In the genomic region with DNA sequence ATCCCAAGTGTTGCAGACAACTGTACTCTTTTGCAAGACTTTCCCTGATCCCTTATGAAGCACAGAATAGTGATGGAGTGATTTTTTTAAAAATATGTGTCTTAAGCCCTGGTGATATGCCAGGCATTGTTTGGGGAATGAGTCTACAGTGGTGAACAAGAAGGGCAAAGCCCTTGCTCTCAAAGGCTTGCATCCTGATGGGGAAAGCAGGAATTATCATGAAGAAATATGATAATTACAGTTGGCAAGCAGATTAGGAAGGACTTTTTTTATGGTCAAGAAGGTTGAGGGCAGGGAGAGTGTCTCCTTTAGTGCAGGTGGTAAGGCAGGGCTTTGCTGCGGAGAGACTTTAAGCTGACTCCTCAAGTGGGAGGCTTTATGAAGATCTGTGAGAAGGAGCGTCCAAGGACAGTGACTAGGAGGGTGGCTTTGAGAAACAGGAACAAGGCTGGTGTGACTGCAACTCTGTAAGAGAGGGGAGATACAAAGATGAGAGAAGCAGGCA, we compare ENCODE assay signal across 18 cellular contexts.
DNase-seq lines count a peak whose midpoint lies in the region; ATAC-seq, FAIRE-seq and TF ChIP-seq lines count a peak whose summit lies in the region.
"Had no signal": no experiment of that assay in that cellular context is flagged by ENCODE, and none has a peak within 500 bp of the region (broad histone marks: within the 10 kb centered on the region; RNA-seq: fewer than 3 reads in every experiment).

No MANE protein-coding gene starts in this region.

- no peak for FAIRE-seq in HepG2 (lab: Jason Lieb, UNC)
- FAIRE-seq: frontal cortex, small intestine had no signal

- no peaks in the 10 kb centered on the region for H3F3A ChIP-seq in PC-3 (ENCODE audit: low read length, unreplicated experiment)

- ATAC-seq in HepG2: no peak
- ATAC-seq in PC-3: peak; percentile 64
- ATAC-seq in HG03520 (IDR thresholded peaks at IDR 0.05; ENCODE audit: unreplicated experiment): no peak
- ATAC-seq: stimulated activated naive CD8-positive, alpha-beta T cell treated with anti-CD3 and anti-CD28 coated beads, Interleukin-15, amount 100 ng/mL, for 72 hours had no signal

- no peak for TF ChIP-seq CTCF in liver (IDR thresholded peaks at IDR 0.05; ENCODE audit: low read depth, low read length, missing input control)
- no peak for TF ChIP-seq CTCF in HepG2 (CRISPR knock-in tag; IDR thresholded peaks at IDR 0.05)
- no peak for TF ChIP-seq CTCF in PC-3 (conservative IDR thresholded peaks at IDR 0.05; ENCODE audit: low read depth, low read length)
- no peak for TF ChIP-seq CTCF in fibroblast of pulmonary artery (IDR thresholded peaks at IDR 0.05; ENCODE audit: low read length, missing control alignments)
- TF ChIP-seq CTCF in MCF 10A (IDR thresholded peaks at IDR 0.05; ENCODE audit: unreplicated experiment): no peak
- TF ChIP-seq CTCF in ovary (IDR thresholded peaks at IDR 0.05): no peak

- H3K9ac ChIP-seq in liver (ENCODE audit: low read depth in 1 of 2, low read length in 2 of 2) (no peak overlapping the region), HepG2 (ENCODE audit: insufficient read depth, low read depth, low read length) (no peak overlapping the region), PC-3 (ENCODE audit: low read length) (no peak overlapping the region)

- peaks cover 0 to 12% (median 3%) of the 10 kb centered on the region in 4 donors for H3K36me3 ChIP-seq in liver (ENCODE audit: control insufficient read depth in 4 of 4, insufficient read depth in 3 of 4, low read depth in 1 of 4, low read length in 3 of 4)
- H3K36me3 ChIP-seq in HepG2 (replicated peaks in 1 of 2; ENCODE audit: control insufficient read depth in 1 of 2, insufficient read depth in 2 of 2, low read length in 2 of 2): peaks cover 0 to 4% of the 10 kb centered on the region in 2 experiments; a peak in 2 of 5 replicates
- no peaks in the 10 kb centered on the region for H3K36me3 ChIP-seq in PC-3 (ENCODE audit: low read depth, low read length)
- H3K36me3 ChIP-seq in ovary: no peaks in the 10 kb centered on the region

- H3K4me3 ChIP-seq in liver (ENCODE audit: low read depth in 1 of 3, low read length in 3 of 3): no peak overlapping the region
- H3K4me3 ChIP-seq in HepG2 (replicated peaks in 1 of 3; ENCODE audit: insufficient read depth in 1 of 3, low read depth in 2 of 3, low read length in 3 of 3): no peak overlapping the region
- H3K4me3 ChIP-seq in PC-3 (ENCODE audit: low read length): no peak overlapping the region
- no peak overlapping the region for H3K4me3 ChIP-seq in fibroblast of pulmonary artery (replicated peaks; ENCODE audit: low read depth, low read length)
- H3K4me3 ChIP-seq in ovary: no peak overlapping the region
- H3K4me3 ChIP-seq: PC-9 had no signal

- no peaks in the 10 kb centered on the region for H3K27me3 Mint-ChIP-seq in MCF 10A (ENCODE audit: insufficient read depth, unreplicated experiment)
- H3K27me3 Mint-ChIP-seq: activated B cell treated with CpG ODN at 0.5 μM for 24 hours; dendritic cell treated with granulocyte-macrophage colony-stimulating factor and Interleukin-4, amounts not matched to agents 40 ng/mL and 50 ng/mL, for 4 days; stimulated activated naive CD8-positive, alpha-beta T cell treated with anti-CD3 and anti-CD28 coated beads, Interleukin-15, amount 100 ng/mL, for 72 hours had no signal

- in situ Hi-C loops in HepG2 (cut with HindIII; ENCODE audit: extremely low pct_ligation_motif_present, low pct_unique_long_range_greater_than_20kb): no loop called here

- H3K4me3 Mint-ChIP-seq in MCF 10A (ENCODE audit: unreplicated experiment): no peak overlapping the region
- H3K4me3 Mint-ChIP-seq: activated B cell treated with CpG ODN at 0.5 μM for 24 hours; dendritic cell treated with granulocyte-macrophage colony-stimulating factor and Interleukin-4, amounts not matched to agents 40 ng/mL and 50 ng/mL, for 4 days; stimulated activated naive CD8-positive, alpha-beta T cell treated with anti-CD3 and anti-CD28 coated beads, Interleukin-15, amount 100 ng/mL, for 72 hours had no signal

- H3K27ac ChIP-seq in liver (ENCODE audit: low read depth in 1 of 2, low read length in 2 of 2): no peak overlapping the region
- no peak overlapping the region for H3K27ac ChIP-seq in HepG2 (ENCODE audit: extremely low read length, insufficient read depth, low read length)
- H3K27ac ChIP-seq in PC-3 (ENCODE audit: low read length): no peak overlapping the region
- no peak overlapping the region for H3K27ac ChIP-seq in ovary
- H3K27ac ChIP-seq: PC-9 had no signal

- H3K9me2 ChIP-seq in PC-3 (replicated peaks; ENCODE audit: low read length): no peaks in the 10 kb centered on the region

- no peaks in the 10 kb centered on the region for H4K20me1 ChIP-seq in HepG2 (ENCODE audit: insufficient read depth, low read length)
- no peaks in the 10 kb centered on the region for H4K20me1 ChIP-seq in PC-3 (ENCODE audit: low read length)

- intact Hi-C loops in HepG2 (cut with micrococcal nuclease; ENCODE audit: unreplicated experiment): no loop called here
- intact Hi-C loops in PC-3 (cut with micrococcal nuclease): loop anchor here (5.0 kb wide), 1 partner anchor 101 kb away; a partner anchor contains a TSS
- intact Hi-C loops in MCF 10A (cut with micrococcal nuclease): no loop called here
- intact Hi-C loops in ovary (cut with DNase I): no loop called here

- H3K9me3 ChIP-seq in liver (ENCODE audit: control insufficient read depth in 4 of 4, low read length in 3 of 4): no peaks in the 10 kb centered on the region
- no peaks in the 10 kb centered on the region for H3K9me3 ChIP-seq in HepG2 (ENCODE audit: low read length)
- no peaks in the 10 kb centered on the region for H3K9me3 ChIP-seq in PC-3 (ENCODE audit: low read length)
- H3K9me3 ChIP-seq in ovary: no peaks in the 10 kb centered on the region

- no peaks in the 10 kb centered on the region for H3K27me3 ChIP-seq in liver (ENCODE audit: control insufficient read depth in 4 of 4, insufficient read depth in 4 of 4, low read length in 3 of 4)
- no peaks in the 10 kb centered on the region for H3K27me3 ChIP-seq in HepG2 (ENCODE audit: control insufficient read depth in 1 of 2, insufficient read depth in 2 of 2, low read length in 2 of 2)
- H3K27me3 ChIP-seq in PC-3 (ENCODE audit: low read length): no peaks in the 10 kb centered on the region
- H3K27me3 ChIP-seq in ovary: no peaks in the 10 kb centered on the region

- no peak for TF ChIP-seq POLR2A in HepG2 (IDR thresholded peaks at IDR 0.05; ENCODE audit: insufficient read depth in 1 of 2, low read depth in 2 of 2, low read length in 2 of 2)
- no peak for TF ChIP-seq POLR2A in ovary (IDR thresholded peaks at IDR 0.05)

- H3K4me2 ChIP-seq in HepG2 (ENCODE audit: low read depth, low read length) (no peak overlapping the region), PC-3 (ENCODE audit: low read length) (no peak overlapping the region)
- H3K4me2 ChIP-seq: PC-9 had no signal

- DNase-seq in HepG2 (ENCODE audit: low spot score) (no peak), PC-3 (no peak), fibroblast of pulmonary artery (ENCODE audit: low read depth) (peak; percentile 84), kidney tubule cell (ENCODE audit: low spot score) (no peak), MCF 10A (ENCODE audit: unreplicated experiment) (no peak), ovary (no peak)
- DNase-seq: activated B cell treated with CpG ODN at 0.5 μM for 24 hours; EL; mesendoderm; NCI-H1930; NCI-H524 treated with DMSO at 0.1 percent for 48 hours; PC-9; small intestine; stimulated activated naive CD8-positive, alpha-beta T cell treated with anti-CD3 and anti-CD28 coated beads, Interleukin-15, amount 100 ng/mL, for 72 hours had no signal

- no peaks in the 10 kb centered on the region for H3K4me1 ChIP-seq in liver (ENCODE audit: control insufficient read depth in 4 of 4, insufficient read depth in 4 of 4, low read length in 3 of 4)
- H3K4me1 ChIP-seq in HepG2 (ENCODE audit: insufficient read depth, low read length): no peaks in the 10 kb centered on the region
- no peaks in the 10 kb centered on the region for H3K4me1 ChIP-seq in PC-3 (ENCODE audit: insufficient read depth, low read length)
- H3K4me1 ChIP-seq in ovary (ENCODE audit: insufficient read depth): no peaks in the 10 kb centered on the region

- no peak for TF ChIP-seq RAD21 in liver (IDR thresholded peaks at IDR 0.05)
- no peak for TF ChIP-seq RAD21 in HepG2 (CRISPR knock-in tag; IDR thresholded peaks at IDR 0.05)

- TF ChIP-seq EP300 in HepG2 (IDR thresholded peaks at IDR 0.05; ENCODE audit: low read depth in 2 of 2, low read length in 2 of 2) (no peak), HepG2 (CRISPR knock-in tag; IDR thresholded peaks at IDR 0.05; ENCODE audit: borderline replicate concordance) (no peak), ovary (IDR thresholded peaks at IDR 0.05) (no peak)

- POLR2A ChIA-PET in HepG2 (lab: Yijun Ruan, JAX) (no interaction called here), PC-3 (lab: Charles Lee; ENCODE audit: unreplicated experiment) (no interaction called here), MCF 10A (lab: Yijun Ruan, JAX) (no interaction called here)

- H3K27ac Mint-ChIP-seq in MCF 10A (ENCODE audit: low read depth, unreplicated experiment): no peak overlapping the region
- H3K27ac Mint-ChIP-seq: activated B cell treated with CpG ODN at 0.5 μM for 24 hours; dendritic cell treated with granulocyte-macrophage colony-stimulating factor and Interleukin-4, amounts not matched to agents 40 ng/mL and 50 ng/mL, for 4 days had no signal

- H2AFZ ChIP-seq in HepG2 (ENCODE audit: low read length) (no peak overlapping the region), PC-3 (ENCODE audit: low read length) (no peak overlapping the region)
- H2AFZ ChIP-seq: PC-9 had no signal

- H3K9me3 Mint-ChIP-seq in MCF 10A (ENCODE audit: unreplicated experiment): no peaks in the 10 kb centered on the region
- H3K9me3 Mint-ChIP-seq: activated B cell treated with CpG ODN at 0.5 μM for 24 hours; dendritic cell treated with granulocyte-macrophage colony-stimulating factor and Interleukin-4, amounts not matched to agents 40 ng/mL and 50 ng/mL, for 4 days; stimulated activated naive CD8-positive, alpha-beta T cell treated with anti-CD3 and anti-CD28 coated beads, Interleukin-15, amount 100 ng/mL, for 72 hours had no signal

- H3K79me2 ChIP-seq in HepG2 (ENCODE audit: insufficient read depth, low read length): no peaks in the 10 kb centered on the region
- H3K79me2 ChIP-seq in PC-3 (ENCODE audit: low read length): no peaks in the 10 kb centered on the region

- H3K36me3 Mint-ChIP-seq in MCF 10A (ENCODE audit: insufficient read depth, unreplicated experiment): peaks cover 6% of the 10 kb centered on the region

- H3K4me1 Mint-ChIP-seq in MCF 10A (ENCODE audit: insufficient read depth, unreplicated experiment): no peaks in the 10 kb centered on the region
- H3K4me1 Mint-ChIP-seq: activated B cell treated with CpG ODN at 0.5 μM for 24 hours; stimulated activated naive CD8-positive, alpha-beta T cell treated with anti-CD3 and anti-CD28 coated beads, Interleukin-15, amount 100 ng/mL, for 72 hours had no signal

- no TSS peak for BruUV-seq in HepG2 (replicated peaks; lab: Mats Ljungman, UMichigan)
- BruUV-seq in PC-3 (replicated peaks; lab: Mats Ljungman, UMichigan): no TSS peak
- BruUV-seq in MCF 10A (replicated peaks; lab: Mats Ljungman, UMichigan): no TSS peak

- CTCF ChIA-PET in HepG2 (lab: Yijun Ruan, JAX; ENCODE audit: low intra/inter-chr PET ratio, low total read pairs): no interaction called here
- CTCF ChIA-PET in PC-3 (lab: Charles Lee): interaction anchor here (0.6 kb wide), 1 partner anchor 77 kb away, joined by 9 read pairs; no protein-coding TSS in a partner anchor
- CTCF ChIA-PET in MCF 10A (lab: Yijun Ruan, JAX): no interaction called here

- 88% methylated on average over 2 of the region's 2 CpGs for WGBS in liver
- WGBS in HepG2 (ENCODE audit: low lambda C conversion rate): 92% methylated on average over 2 of the region's 2 CpGs
- 92 to 99% (median 97%) methylated on average over 2 of the region's 2 CpGs for WGBS in ovary, 3 donors
